Comparison of ENCODE assay signal across 8 cellular contexts in genomic region chr17:57463103-57463885, GRCh38.
DNase-seq lines count a peak whose midpoint lies in the region; ATAC-seq, FAIRE-seq and TF ChIP-seq lines count a peak whose summit lies in the region.

No MANE protein-coding gene starts in this region.

- no peaks in the 10 kb centered on the region for H3K27me3 ChIP-seq in tibial artery

- H3K4me1 ChIP-seq in A549 (peaks cover 56% of the 10 kb centered on the region), mesodermal cell (ENCODE audit: control insufficient read depth, insufficient read depth, low read length, poor library complexity, severe bottlenecking) (peaks cover 50% of the 10 kb centered on the region), tibial artery (peaks cover 0 to 6% (median 0%) of the 10 kb centered on the region in 4 donors)

- TF ChIP-seq CTCF in A549 (IDR thresholded peaks at IDR 0.05) (no peak), tibial artery (IDR thresholded peaks at IDR 0.05) (no peak)

- 52% methylated on average over 8 of the region's 9 CpGs for WGBS in A549 (ENCODE audit: missing lambda C conversion rate)
- WGBS in mesodermal cell (ENCODE audit: insufficient coverage in 2 of 2), 2 experiments = 69 to 80% methylated on average over 7 to 9 of the region's 9 CpGs

- DNase-seq in A549 (ENCODE audit: low read depth in 1 of 2, low spot score in 1 of 2) (peak; percentile 61 to 68), GM19238 (ENCODE audit: insufficient read length, low spot score) (peak; percentile 92), KBM-7 (no peak), tibial artery (no peak), NCI-H510A treated with DMSO at 0.1 percent for 48 hours (lab: John Stamatoyannopoulos, UW) (no peak)
- DNase-seq in activated CD8-positive, alpha-beta memory T cell treated with anti-CD3 and anti-CD28 coated beads, Interleukin-2, amount 50 U/mL, for 24 hours (ENCODE audit: extremely low read depth) = peak; percentile 69

- CTCF ChIA-PET in A549 (lab: Yijun Ruan, JAX) = interaction anchor here (1.2 kb wide), 1 partner anchor 220 kb away, joined by 4 read pairs; no protein-coding TSS in a partner anchor

- peak in 1 of 2 experiments; percentile 31; a peak in 2 of 5 replicates for TF ChIP-seq EP300 in A549 (IDR thresholded peaks at IDR 0.05)

- 0 out of 5 replicates have a peak, but pooled peaks of 1 of the 2 experiments have one; percentile 14 for TF ChIP-seq RAD21 in A549 (conservative IDR thresholded peaks at IDR 0.05 in 1 of 2, IDR thresholded peaks at IDR 0.05 in 1 of 2)

- intact Hi-C loops in tibial artery (cut with DNase I; ENCODE audit: low total_unique reads) = no loop called here

- H3K9me3 ChIP-seq in A549 (no peaks in the 10 kb centered on the region), mesodermal cell (ENCODE audit: control insufficient read depth, low read length) (no peaks in the 10 kb centered on the region), tibial artery (no peaks in the 10 kb centered on the region)

- ATAC-seq in A549 (peak; percentile 55 to 70), HG03139 (IDR thresholded peaks at IDR 0.05; ENCODE audit: unreplicated experiment) (peak; percentile 87)

- no peak for TF ChIP-seq POLR2A in A549 (IDR thresholded peaks at IDR 0.05; ENCODE audit: low read length)

- in situ Hi-C loops in KBM-7 (cut with MboI; ENCODE audit: low pct_unique_long_range_greater_than_20kb, low sequenced_read_pairs) = no loop called here

- peak overlapping the region; percentile 48 for H3K4me2 ChIP-seq in A549

- H3K4me3 ChIP-seq in A549 (no peak overlapping the region), mesodermal cell (ENCODE audit: extremely low read depth, insufficient read depth, low read length, poor library complexity, severe bottlenecking) (no peak overlapping the region), tibial artery (no peak overlapping the region)

- peaks cover 21% of the 10 kb centered on the region for H3K36me3 ChIP-seq in mesodermal cell (ENCODE audit: control insufficient read depth, insufficient read depth, low read length)
- H3K36me3 ChIP-seq in tibial artery = no peaks in the 10 kb centered on the region

- no peak for FAIRE-seq in A549 (lab: Jason Lieb, UNC)

- POLR2A ChIA-PET in A549 (lab: Yijun Ruan, JAX) = no interaction called here

- H3K27ac ChIP-seq in A549 (peak overlapping the region; percentile 78 to 85), mesodermal cell (ENCODE audit: low read depth, low read length, severe bottlenecking) (peak overlapping the region; percentile 53), tibial artery (no peak overlapping the region)

TF ChIP-seq in A549, 52 proteins besides CTCF, POLR2A, EP300 and RAD21:
- TF ChIP-seq NFE2L2 (conservative IDR thresholded peaks at IDR 0.05; ENCODE audit: low read length) (no peak), MAX (IDR thresholded peaks at IDR 0.05) (peak; percentile 28; the same call in 1 of the 2 replicates), SREBF2 (IDR thresholded peaks at IDR 0.05) (no peak), GATA3 (IDR thresholded peaks at IDR 0.05; ENCODE audit: borderline replicate concordance) (no peak), HDAC2 (IDR thresholded peaks at IDR 0.05) (no peak), HMGXB4 (CRISPR knock-in tag; IDR thresholded peaks at IDR 0.05; ENCODE audit: borderline replicate concordance) (no peak), JUN (IDR thresholded peaks at IDR 0.05) (0 out of 5 replicates have a peak, but pooled peaks of 1 of the 2 experiments have one; percentile 20), HES2 (IDR thresholded peaks at IDR 0.05) (no peak), RNF2 (IDR thresholded peaks at IDR 0.05; ENCODE audit: borderline replicate concordance, low read depth) (no peak), FOSL2 (IDR thresholded peaks at IDR 0.05) (no peak), FOSL2 (CRISPR knock-in tag; IDR thresholded peaks at IDR 0.05) (peak; percentile 54; the same call in 1 of the 2 replicates), POLR2AphosphoS2 (conservative IDR thresholded peaks at IDR 0.05; ENCODE audit: low read length) (no peak), CHD2 (IDR thresholded peaks at IDR 0.05; ENCODE audit: low read length, partially characterized antibody) (no peak), SMC3 (IDR thresholded peaks at IDR 0.05) (0 out of 3 replicates have a peak, but pooled peaks have one; percentile 8)

Comparison
In these comparisons a context has a peak if more than half of its experiments do, and no peak if none do; other contexts are left out.
1. DNase-seq: peak in A549 (2 of 2), GM19238 (single experiment) and activated CD8-positive, alpha-beta memory T cell treated with anti-CD3 and anti-CD28 coated beads, Interleukin-2, amount 50 U/mL, for 24 hours (single experiment); none in KBM-7 (single experiment), tibial artery (0 of 2) and NCI-H510A treated with DMSO at 0.1 percent for 48 hours (single experiment).
2. H3K27ac ChIP-seq: peak in A549 (2 of 2) and mesodermal cell (single experiment); none in tibial artery (0 of 2).